15 cellular contexts compared by ENCODE assay signal in genomic region chr17:9151091-9151490, GRCh38.
DNase-seq lines count a peak whose midpoint lies in the region; ATAC-seq and TF ChIP-seq lines count a peak whose summit lies in the region.
"Had no signal": no experiment of that assay in that cellular context is flagged by ENCODE, and none has a peak within 500 bp of the region (broad histone marks: within the 10 kb centered on the region; RNA-seq: fewer than 3 reads in every experiment).

No MANE protein-coding gene starts in this region.

- intact Hi-C loops in heart right ventricle (cut with DNase I): no loop called here
- intact Hi-C loops in breast epithelium (cut with DNase I; ENCODE audit: low total_unique reads): no loop called here

- H3K36me3 Mint-ChIP-seq in effector memory CD8-positive, alpha-beta T cell (ENCODE audit: insufficient read depth): no peaks in the 10 kb centered on the region

- H3K36me3 ChIP-seq in HUES6 (ENCODE audit: control insufficient read depth, insufficient read depth, low read length) (no peaks in the 10 kb centered on the region), heart right ventricle (no peaks in the 10 kb centered on the region), breast epithelium (no peaks in the 10 kb centered on the region)

- H3K4me3 ChIP-seq in HUES6 (ENCODE audit: low read depth, low read length) (no peak overlapping the region), heart right ventricle (no peak overlapping the region), breast epithelium (no peak overlapping the region)
- H3K4me3 ChIP-seq: dorsolateral prefrontal cortex, lung, testis had no signal

- no peak for ATAC-seq in effector memory CD8-positive, alpha-beta T cell (replicated peaks)
- no peak for ATAC-seq in heart right ventricle
- ATAC-seq: activated CD8-positive, alpha-beta T cell treated with anti-CD3 and anti-CD28 coated beads, Interleukin-2, amount 10 ng/mL, durations not matched to agents 7 days and 5 days had no signal

- H3K27ac Mint-ChIP-seq in effector memory CD8-positive, alpha-beta T cell: no peak overlapping the region
- H3K27ac Mint-ChIP-seq: activated CD8-positive, alpha-beta T cell treated with anti-CD3 and anti-CD28 coated beads, Interleukin-2, amount 10 ng/mL, durations not matched to agents 7 days and 5 days; B cell had no signal

- no peaks in the 10 kb centered on the region for H3K4me1 Mint-ChIP-seq in effector memory CD8-positive, alpha-beta T cell (ENCODE audit: low read depth in 2 of 2)
- H3K4me1 Mint-ChIP-seq: B cell had no signal

- peaks cover 39 to 72% of the 10 kb centered on the region in 2 donors for H3K27me3 Mint-ChIP-seq in effector memory CD8-positive, alpha-beta T cell

- no peaks in the 10 kb centered on the region for H3K9me3 ChIP-seq in HUES6 (ENCODE audit: control insufficient read depth, insufficient read depth, low read depth, low read length)
- H3K9me3 ChIP-seq in heart right ventricle: no peaks in the 10 kb centered on the region
- H3K9me3 ChIP-seq in breast epithelium: no peaks in the 10 kb centered on the region
- H3K9me3 ChIP-seq: testis had no signal

- no peak for TF ChIP-seq POLR2A in breast epithelium (IDR thresholded peaks at IDR 0.05)

- no peaks in the 10 kb centered on the region for H3K9me3 Mint-ChIP-seq in effector memory CD8-positive, alpha-beta T cell

- 46 to 53% methylated on average over 6 of the region's 6 CpGs for WGBS in heart right ventricle, 2 donors

- no peak overlapping the region for H3K4me3 Mint-ChIP-seq in effector memory CD8-positive, alpha-beta T cell
- H3K4me3 Mint-ChIP-seq: activated CD8-positive, alpha-beta T cell treated with anti-CD3 and anti-CD28 coated beads, Interleukin-2, amount 10 ng/mL, durations not matched to agents 7 days and 5 days; B cell had no signal

- TF ChIP-seq CTCF in heart right ventricle (IDR thresholded peaks at IDR 0.05): no peak
- TF ChIP-seq CTCF in breast epithelium (IDR thresholded peaks at IDR 0.05): no peak

- H3K27ac ChIP-seq in HUES6 (ENCODE audit: low read depth, low read length) (peak overlapping the region; percentile 68; the same call in 1 of the 2 replicates), heart right ventricle (no peak overlapping the region), breast epithelium (no peak overlapping the region)
- H3K27ac ChIP-seq: testis had no signal

- H3K27me3 ChIP-seq in HUES6 (ENCODE audit: control insufficient read depth, insufficient read depth, low read length): peaks cover 4% of the 10 kb centered on the region; the same call in 1 of the 2 replicates
- peaks cover 0 to 15% (median 0%) of the 10 kb centered on the region in 7 donors for H3K27me3 ChIP-seq in heart right ventricle
- no peaks in the 10 kb centered on the region for H3K27me3 ChIP-seq in breast epithelium
- H3K27me3 ChIP-seq: testis had no signal

- H3K9ac ChIP-seq in HUES6 (ENCODE audit: low read length): no peak overlapping the region

- H3K4me1 ChIP-seq in HUES6 (ENCODE audit: control insufficient read depth, insufficient read depth, low read length) (peaks cover 18% of the 10 kb centered on the region), heart right ventricle (peaks cover 0 to 8% (median 0%) of the 10 kb centered on the region in 9 donors), breast epithelium (no peaks in the 10 kb centered on the region)
- H3K4me1 ChIP-seq: testis had no signal

- DNase-seq in NCI-H748 (lab: John Stamatoyannopoulos, UW; ENCODE audit: unreplicated experiment) (peak; percentile 97), globus pallidus (ENCODE audit: low spot score) (peak; percentile 29), superior temporal gyrus (ENCODE audit: extremely low spot score) (peak; percentile 20), heart right ventricle (no peak), GOT3 (lab: John Stamatoyannopoulos, UW) (no peak), breast epithelium (ENCODE audit: low spot score in 2 of 2) (no peak)
- no peak for DNase-seq in effector memory CD8-positive, alpha-beta T cell
- DNase-seq: activated CD8-positive, alpha-beta T cell treated with anti-CD3 and anti-CD28 coated beads, Interleukin-2, amount 10 ng/mL, durations not matched to agents 7 days and 5 days; activated effector memory CD4-positive, alpha-beta T cell treated with anti-CD3 and anti-CD28 coated beads, Interleukin-2, amount 50 U/mL, for 16 hours; dorsolateral prefrontal cortex; occipital lobe had no signal

Comparison
In these comparisons a context has a peak if more than half of its experiments do, and no peak if none do; other contexts are left out.
1. DNase-seq: peak in NCI-H748 (single experiment), globus pallidus (single experiment) and superior temporal gyrus (single experiment); none in effector memory CD8-positive, alpha-beta T cell (0 of 3), heart right ventricle (0 of 2), GOT3 (single experiment) and breast epithelium (0 of 2).